Comparison of ENCODE assay signal across 8 cellular contexts in genomic region chr10:69866688-69867461, GRCh38.
A peak's percentile ranks its signal among the peaks of the same experiment; 100 is the strongest.
DNase-seq lines count a peak whose midpoint lies in the region; ATAC-seq, FAIRE-seq and TF ChIP-seq lines count a peak whose summit lies in the region.

No MANE protein-coding gene starts in this region.

- H3K9ac ChIP-seq in SK-N-SH, result peak overlapping the region; percentile 63

- ATAC-seq in pancreas, result peak in 3 of 4 donors; percentile 39 to 74 (median 59)
- no peak for ATAC-seq in activated CD4-positive, CD25-positive, alpha-beta regulatory T cell treated with anti-CD3 and anti-CD28 coated beads, Interleukin-2, amount 50 U/mL, for 24 hours

- H3K4me1 Mint-ChIP-seq in CD4-positive, alpha-beta memory T cell, result no peaks in the 10 kb centered on the region
- no peaks in the 10 kb centered on the region for H3K4me1 Mint-ChIP-seq in activated naive CD8-positive, alpha-beta T cell treated with anti-CD3 and anti-CD28 coated beads for 36 hours

- no peaks in the 10 kb centered on the region for H3K36me3 Mint-ChIP-seq in CD4-positive, alpha-beta memory T cell
- H3K36me3 Mint-ChIP-seq in activated naive CD8-positive, alpha-beta T cell treated with anti-CD3 and anti-CD28 coated beads for 36 hours, result no peaks in the 10 kb centered on the region

- intact Hi-C loops in pancreas (cut with DNase I), result no loop called here
- intact Hi-C loops in CD4-positive, alpha-beta memory T cell (cut with micrococcal nuclease), result no loop called here

- H2AFZ ChIP-seq in SK-N-SH (ENCODE audit: low read depth), result peak overlapping the region; percentile 90

- no peaks in the 10 kb centered on the region for H3K27me3 ChIP-seq in SK-N-SH (ENCODE audit: insufficient read depth)
- no peaks in the 10 kb centered on the region for H3K27me3 ChIP-seq in pancreas
- H3K27me3 ChIP-seq in CD4-positive, alpha-beta memory T cell (ENCODE audit: insufficient read depth, low read length), result no peaks in the 10 kb centered on the region

- no peaks in the 10 kb centered on the region for H3K9me3 ChIP-seq in SK-N-SH
- H3K9me3 ChIP-seq in pancreas, result no peaks in the 10 kb centered on the region
- H3K9me3 ChIP-seq in CD4-positive, alpha-beta memory T cell (ENCODE audit: control insufficient read depth in 1 of 2, low read length in 2 of 2), result no peaks in the 10 kb centered on the region

- peak overlapping the region; percentile 2 to 24; a peak in 2 of 4 replicates for H3K4me3 ChIP-seq in SK-N-SH (ENCODE audit: low read depth in 2 of 2, low read length in 1 of 2)
- no peak overlapping the region for H3K4me3 ChIP-seq in pancreas
- no peak overlapping the region for H3K4me3 ChIP-seq in CD4-positive, alpha-beta memory T cell (ENCODE audit: low read length in 2 of 2)

- TF ChIP-seq CTCF in SK-N-SH (IDR thresholded peaks at IDR 0.05), result 0 out of 2 replicates have a peak, but pooled peaks have one; percentile 14
- TF ChIP-seq CTCF in pancreas (IDR thresholded peaks at IDR 0.05), result no peak

- peaks cover 36% of the 10 kb centered on the region for H3F3A ChIP-seq in SK-N-SH (replicated peaks; ENCODE audit: insufficient read depth)

- no peaks in the 10 kb centered on the region for H3K9me3 Mint-ChIP-seq in CD4-positive, alpha-beta memory T cell
- no peaks in the 10 kb centered on the region for H3K9me3 Mint-ChIP-seq in activated naive CD8-positive, alpha-beta T cell treated with anti-CD3 and anti-CD28 coated beads for 36 hours

- 27% methylated on average over 21 of the region's 28 CpGs for WGBS in SK-N-SH (ENCODE audit: low lambda C conversion rate)
- WGBS in pancreas, 2 donors, result 73 to 79% methylated on average over 27 to 28 of the region's 28 CpGs

- TF ChIP-seq EP300 in SK-N-SH (IDR thresholded peaks at IDR 0.05; ENCODE audit: borderline replicate concordance in 1 of 2, low read depth in 1 of 2, low read length in 1 of 2), result peak in 1 of 2 experiments; percentile 22; a peak in 1 of 4 replicates

- peak overlapping the region in 1 of 7 donors; percentile 25 for H3K27ac Mint-ChIP-seq in CD4-positive, alpha-beta memory T cell
- no peak overlapping the region for H3K27ac Mint-ChIP-seq in activated naive CD8-positive, alpha-beta T cell treated with anti-CD3 and anti-CD28 coated beads for 36 hours

- H3K4me1 ChIP-seq in SK-N-SH (ENCODE audit: control insufficient read depth in 1 of 2, insufficient read depth in 2 of 2, low read depth in 1 of 2, low read length in 1 of 2) (peaks cover 37 to 50% of the 10 kb centered on the region in 2 experiments), pancreas (no peaks in the 10 kb centered on the region)
- H3K4me1 ChIP-seq in CD4-positive, alpha-beta memory T cell (ENCODE audit: insufficient read depth, low read length), result no peaks in the 10 kb centered on the region

- peak; percentile 52 for DNase-seq in COLO829 (ENCODE audit: low spot score)
- DNase-seq in SK-N-SH, result peak; percentile 81
- DNase-seq in glomerular visceral epithelial cell (ENCODE audit: extremely low spot score), result peak; percentile 63
- no peak for DNase-seq in pancreas
- no peak for DNase-seq in CD4-positive, alpha-beta memory T cell
- no peak for DNase-seq in activated naive CD8-positive, alpha-beta T cell treated with anti-CD3 and anti-CD28 coated beads for 36 hours
- no peak for DNase-seq in DMS153 (lab: John Stamatoyannopoulos, UW)

- peaks cover 4 to 5% of the 10 kb centered on the region in 2 donors for H3K27me3 Mint-ChIP-seq in CD4-positive, alpha-beta memory T cell
- H3K27me3 Mint-ChIP-seq in activated naive CD8-positive, alpha-beta T cell treated with anti-CD3 and anti-CD28 coated beads for 36 hours, result no peaks in the 10 kb centered on the region

- no peak for FAIRE-seq in pancreas (lab: Jason Lieb, UNC)

- H3K79me2 ChIP-seq in SK-N-SH (ENCODE audit: insufficient read depth), result no peaks in the 10 kb centered on the region

- H3K4me2 ChIP-seq in SK-N-SH, result peak overlapping the region; percentile 67

- H3K27ac ChIP-seq in SK-N-SH (ENCODE audit: low read depth in 2 of 2, low read length in 1 of 2) (peak overlapping the region; percentile 87 to 93), pancreas (peak overlapping the region in 3 of 4 donors; percentile 5 to 30 (median 17))
- H3K27ac ChIP-seq in CD4-positive, alpha-beta memory T cell (ENCODE audit: low read depth, low read length), result no peak overlapping the region

- H3K4me3 Mint-ChIP-seq in CD4-positive, alpha-beta memory T cell, result no peak overlapping the region
- H3K4me3 Mint-ChIP-seq in activated naive CD8-positive, alpha-beta T cell treated with anti-CD3 and anti-CD28 coated beads for 36 hours, result no peak overlapping the region

- CTCF ChIA-PET in SK-N-SH (lab: Yijun Ruan, JAX), result interaction anchor here (0.9 to 3.1 kb wide), 3 partner anchors 34 to 49 kb away, joined by 3 to 16 read pairs (median 3); no protein-coding TSS in a partner anchor
- CTCF ChIA-PET in CD4-positive, alpha-beta memory T cell (lab: Charles Lee; ENCODE audit: partially characterized antibody), result no interaction called here

- POLR2A ChIA-PET in SK-N-SH (lab: Yijun Ruan, JAX), result interaction anchor here (0.9 to 1.2 kb wide), 2 partner anchors 31 to 109 kb away, joined by 3 to 4 read pairs; no protein-coding TSS in a partner anchor
- POLR2A ChIA-PET in CD4-positive, alpha-beta memory T cell (lab: Charles Lee; ENCODE audit: partially characterized antibody), result no interaction called here

- no peaks in the 10 kb centered on the region for H3K9me2 ChIP-seq in SK-N-SH

- 0 out of 2 replicates have a peak, but pooled peaks have one; percentile 8 for TF ChIP-seq RAD21 in SK-N-SH (IDR thresholded peaks at IDR 0.05; ENCODE audit: low read length)

- no peaks in the 10 kb centered on the region for H4K20me1 ChIP-seq in SK-N-SH (ENCODE audit: insufficient read depth)

- H3K36me3 ChIP-seq in SK-N-SH (replicated peaks in 1 of 2; ENCODE audit: control insufficient read depth in 1 of 2, insufficient read depth in 2 of 2, low read length in 1 of 2) (no peaks in the 10 kb centered on the region), pancreas (no peaks in the 10 kb centered on the region)
- no peaks in the 10 kb centered on the region for H3K36me3 ChIP-seq in CD4-positive, alpha-beta memory T cell (ENCODE audit: insufficient read depth, low read length)

TF ChIP-seq in SK-N-SH, 30 proteins besides CTCF, POLR2A, EP300 and RAD21:
- TF ChIP-seq RXRA (IDR thresholded peaks at IDR 0.05; ENCODE audit: borderline replicate concordance, low read depth) (peak; percentile 22; the same call in 1 of the 2 replicates), POLR2AphosphoS5 (IDR thresholded peaks at IDR 0.05; ENCODE audit: low read depth, low read length) (peak; percentile 59), NRF1 (IDR thresholded peaks at IDR 0.05; ENCODE audit: low read depth, low read length) (no peak), ELF1 (IDR thresholded peaks at IDR 0.05) (no peak), PBX3 (IDR thresholded peaks at IDR 0.05) (no peak; the same call in none of the 2 replicates), TAF1 (IDR thresholded peaks at IDR 0.05; ENCODE audit: borderline replicate concordance, low read depth, low read length) (0 out of 2 replicates have a peak, but pooled peaks have one; percentile 1), YY1 (IDR thresholded peaks at IDR 0.05; ENCODE audit: low read depth) (0 out of 2 replicates have a peak, but pooled peaks have one; percentile 46)
- TF ChIP-seq, protein P1, sequence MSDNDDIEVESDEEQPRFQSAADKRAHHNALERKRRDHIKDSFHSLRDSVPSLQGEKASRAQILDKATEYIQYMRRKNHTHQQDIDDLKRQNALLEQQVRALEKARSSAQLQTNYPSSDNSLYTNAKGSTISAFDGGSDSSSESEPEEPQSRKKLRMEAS (IDR thresholded peaks at IDR 0.05; ENCODE audit: low read depth), result peak; percentile 52

Comparison
In these comparisons a context has a peak if more than half of its experiments do, and no peak if none do; other contexts are left out.
1. DNase-seq: peak in COLO829 (single experiment), SK-N-SH (single experiment) and glomerular visceral epithelial cell (single experiment); none in pancreas (0 of 6), CD4-positive, alpha-beta memory T cell (0 of 5), activated naive CD8-positive, alpha-beta T cell treated with anti-CD3 and anti-CD28 coated beads for 36 hours (single experiment) and DMS153 (single experiment).
2. H3K4me3 ChIP-seq: peak in SK-N-SH (2 of 2); none in pancreas (0 of 4) and CD4-positive, alpha-beta memory T cell (0 of 2).
3. ATAC-seq: peak in pancreas (3 of 4); none in activated CD4-positive, CD25-positive, alpha-beta regulatory T cell treated with anti-CD3 and anti-CD28 coated beads, Interleukin-2, amount 50 U/mL, for 24 hours (0 of 2).